16 cellular contexts compared by ENCODE assay signal in genomic region chr21:46218906-46219590, GRCh38. TPM values are rescaled to one million over a fixed set of nuclear protein-coding genes. Genes with fewer than 3 reads are reported as not detected.
DNase-seq lines count a peak whose midpoint lies in the region.
"Had no signal": no experiment of that assay in that cellular context is flagged by ENCODE, and none has a peak within 500 bp of the region (broad histone marks: within the 10 kb centered on the region; RNA-seq: fewer than 3 reads in every experiment).

No MANE protein-coding gene starts in this region.

- H3K27ac ChIP-seq in caudate nucleus (ENCODE audit: low read depth, low read length) (peak overlapping the region; percentile 26), temporal lobe (ENCODE audit: low read depth, low read length) (peak overlapping the region; percentile 72)
- H3K27ac ChIP-seq: 22Rv1, SJCRH30 had no signal

- DNase-seq in activated CD8-positive, alpha-beta memory T cell treated with anti-CD3 and anti-CD28 coated beads for 24 hours = peak; percentile 49
- no peak for DNase-seq in activated CD8-positive, alpha-beta memory T cell treated with anti-CD3 and anti-CD28 coated beads, Interleukin-2, amount 50 U/mL, for 48 hours
- DNase-seq in caudate nucleus (lab: John Stamatoyannopoulos, UW) (no peak), mesenteric fat pad (ENCODE audit: low spot score) (peak; percentile 71), DMS53 (lab: John Stamatoyannopoulos, UW) (no peak), NCI-H2081 (lab: John Stamatoyannopoulos, UW) (no peak), germinal center (ENCODE audit: low spot score) (no peak)
- DNase-seq: DMS 273 treated with DMSO at 0.1 percent for 48 hours, H7, NCI-H1436 treated with DMSO at 0.1 percent for 48 hours, NCI-H2227 treated with DMSO at 0.1 percent for 48 hours, NCI-H524 treated with DMSO at 0.1 percent for 48 hours, RPMI8226, SJCRH30 had no signal

RNA-seq across cellular contexts. Expression of gene LSS, which starts 9.5 kb away (rescaled TPM):
- total RNA-seq in mesenteric fat pad = 81.3 TPM
- total RNA-seq in temporal lobe = 41.1 TPM

RNA-seq across cellular contexts. Expression of gene SPATC1L, which starts 34.8 kb away (rescaled TPM):
- total RNA-seq in mesenteric fat pad (5.9 TPM), temporal lobe (6.1 TPM)

Comparison
In these comparisons a context has a peak if more than half of its experiments do, and no peak if none do; other contexts are left out.
1. DNase-seq: peak in activated CD8-positive, alpha-beta memory T cell treated with anti-CD3 and anti-CD28 coated beads for 24 hours (single experiment) and mesenteric fat pad (single experiment); none in activated CD8-positive, alpha-beta memory T cell treated with anti-CD3 and anti-CD28 coated beads, Interleukin-2, amount 50 U/mL, for 48 hours (single experiment), caudate nucleus (0 of 61), DMS53 (single experiment), NCI-H2081 (0 of 2) and germinal center (single experiment).